Comparison of ENCODE assay signal across 1 cellular context in the genomic region with DNA sequence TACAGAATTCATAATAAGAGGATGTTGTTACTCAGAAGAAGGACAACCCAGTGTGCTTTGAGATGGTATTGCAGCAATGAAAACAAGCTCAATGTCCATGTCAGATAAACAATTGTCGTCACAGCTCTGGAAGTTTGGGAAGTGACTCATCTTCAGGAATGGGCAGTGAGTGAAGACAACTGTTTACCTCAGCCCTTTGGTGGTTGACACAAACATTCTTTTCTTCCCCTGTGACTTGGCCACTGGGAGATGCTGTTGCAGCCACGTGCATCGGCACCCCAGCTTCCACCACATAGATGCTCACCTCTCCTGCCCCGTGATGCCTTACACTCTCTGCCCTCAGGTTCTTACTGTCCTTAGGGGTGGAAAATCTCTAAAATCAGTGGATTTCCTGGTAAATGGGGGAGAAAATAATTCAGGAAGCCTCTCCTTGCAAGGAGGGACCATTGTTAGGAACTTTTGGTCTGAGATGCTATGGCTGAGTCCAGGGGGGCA.
TF ChIP-seq lines count a peak whose summit lies in the region.

No MANE protein-coding gene starts in this region.

TF ChIP-seq in A549, 52 proteins besides CTCF, POLR2A, EP300 and RAD21 (continued from another document):
- TF ChIP-seq, protein P1, sequence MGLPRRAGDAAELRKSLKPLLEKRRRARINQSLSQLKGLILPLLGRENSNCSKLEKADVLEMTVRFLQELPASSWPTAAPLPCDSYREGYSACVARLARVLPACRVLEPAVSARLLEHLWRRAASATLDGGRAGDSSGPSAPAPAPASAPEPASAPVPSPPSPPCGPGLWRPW (IDR thresholded peaks at IDR 0.05) = peak; percentile 44; the same call in 1 of the 2 replicates
- no peak for TF ChIP-seq HOXB5 (CRISPR knock-in tag; IDR thresholded peaks at IDR 0.05)
- TF ChIP-seq, protein P2, sequence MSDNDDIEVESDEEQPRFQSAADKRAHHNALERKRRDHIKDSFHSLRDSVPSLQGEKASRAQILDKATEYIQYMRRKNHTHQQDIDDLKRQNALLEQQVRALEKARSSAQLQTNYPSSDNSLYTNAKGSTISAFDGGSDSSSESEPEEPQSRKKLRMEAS (IDR thresholded peaks at IDR 0.05) = peak; percentile 98
- TF ChIP-seq PHF8 (IDR thresholded peaks at IDR 0.05; ENCODE audit: borderline replicate concordance, low read depth) = no peak
- TF ChIP-seq NR3C1 (IDR thresholded peaks at IDR 0.05) = no peak; the same call in 2 of the 3 replicates
- no peak for TF ChIP-seq ZSCAN20 (CRISPR knock-in tag; IDR thresholded peaks at IDR 0.05)
- TF ChIP-seq, protein P3, sequence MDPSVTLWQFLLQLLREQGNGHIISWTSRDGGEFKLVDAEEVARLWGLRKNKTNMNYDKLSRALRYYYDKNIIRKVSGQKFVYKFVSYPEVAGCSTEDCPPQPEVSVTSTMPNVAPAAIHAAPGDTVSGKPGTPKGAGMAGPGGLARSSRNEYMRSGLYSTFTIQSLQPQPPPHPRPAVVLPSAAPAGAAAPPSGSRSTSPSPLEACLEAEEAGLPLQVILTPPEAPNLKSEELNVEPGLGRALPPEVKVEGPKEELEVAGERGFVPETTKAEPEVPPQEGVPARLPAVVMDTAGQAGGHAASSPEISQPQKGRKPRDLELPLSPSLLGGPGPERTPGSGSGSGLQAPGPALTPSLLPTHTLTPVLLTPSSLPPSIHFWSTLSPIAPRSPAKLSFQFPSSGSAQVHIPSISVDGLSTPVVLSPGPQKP (IDR thresholded peaks at IDR 0.05; ENCODE audit: low read depth, low read length) = no peak
- TF ChIP-seq POLR2AphosphoS2 (conservative IDR thresholded peaks at IDR 0.05; ENCODE audit: low read length) = no peak
- peak; percentile 94 for TF ChIP-seq FOSL2 (IDR thresholded peaks at IDR 0.05)
- TF ChIP-seq FOSL2 (CRISPR knock-in tag; IDR thresholded peaks at IDR 0.05) = peak; percentile 99
- TF ChIP-seq SREBF2 (IDR thresholded peaks at IDR 0.05) = no peak
- peak; percentile 89 for TF ChIP-seq FOXS1 (CRISPR knock-in tag; IDR thresholded peaks at IDR 0.05)
- TF ChIP-seq NFE2L2 (conservative IDR thresholded peaks at IDR 0.05; ENCODE audit: low read length) = no peak
- TF ChIP-seq, protein P4, sequence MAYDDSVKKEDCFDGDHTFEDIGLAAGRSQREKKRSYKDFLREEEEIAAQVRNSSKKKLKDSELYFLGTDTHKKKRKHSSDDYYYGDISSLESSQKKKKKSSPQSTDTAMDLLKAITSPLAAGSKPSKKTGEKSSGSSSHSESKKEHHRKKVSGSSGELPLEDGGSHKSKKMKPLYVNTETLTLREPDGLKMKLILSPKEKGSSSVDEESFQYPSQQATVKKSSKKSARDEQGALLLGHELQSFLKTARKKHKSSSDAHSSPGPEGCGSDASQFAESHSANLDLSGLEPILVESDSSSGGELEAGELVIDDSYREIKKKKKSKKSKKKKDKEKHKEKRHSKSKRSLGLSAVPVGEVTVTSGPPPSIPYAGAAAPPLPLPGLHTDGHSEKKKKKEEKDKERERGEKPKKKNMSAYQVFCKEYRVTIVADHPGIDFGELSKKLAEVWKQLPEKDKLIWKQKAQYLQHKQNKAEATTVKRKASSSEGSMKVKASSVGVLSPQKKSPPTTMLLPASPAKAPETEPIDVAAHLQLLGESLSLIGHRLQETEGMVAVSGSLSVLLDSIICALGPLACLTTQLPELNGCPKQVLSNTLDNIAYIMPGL (CRISPR knock-in tag; IDR thresholded peaks at IDR 0.05; ENCODE audit: borderline replicate concordance) = no peak
- peak; percentile 96 for TF ChIP-seq GATA3 (IDR thresholded peaks at IDR 0.05; ENCODE audit: borderline replicate concordance)
- no peak for TF ChIP-seq EHMT2 (IDR thresholded peaks at IDR 0.05; ENCODE audit: low read depth)
- TF ChIP-seq, protein P5, sequence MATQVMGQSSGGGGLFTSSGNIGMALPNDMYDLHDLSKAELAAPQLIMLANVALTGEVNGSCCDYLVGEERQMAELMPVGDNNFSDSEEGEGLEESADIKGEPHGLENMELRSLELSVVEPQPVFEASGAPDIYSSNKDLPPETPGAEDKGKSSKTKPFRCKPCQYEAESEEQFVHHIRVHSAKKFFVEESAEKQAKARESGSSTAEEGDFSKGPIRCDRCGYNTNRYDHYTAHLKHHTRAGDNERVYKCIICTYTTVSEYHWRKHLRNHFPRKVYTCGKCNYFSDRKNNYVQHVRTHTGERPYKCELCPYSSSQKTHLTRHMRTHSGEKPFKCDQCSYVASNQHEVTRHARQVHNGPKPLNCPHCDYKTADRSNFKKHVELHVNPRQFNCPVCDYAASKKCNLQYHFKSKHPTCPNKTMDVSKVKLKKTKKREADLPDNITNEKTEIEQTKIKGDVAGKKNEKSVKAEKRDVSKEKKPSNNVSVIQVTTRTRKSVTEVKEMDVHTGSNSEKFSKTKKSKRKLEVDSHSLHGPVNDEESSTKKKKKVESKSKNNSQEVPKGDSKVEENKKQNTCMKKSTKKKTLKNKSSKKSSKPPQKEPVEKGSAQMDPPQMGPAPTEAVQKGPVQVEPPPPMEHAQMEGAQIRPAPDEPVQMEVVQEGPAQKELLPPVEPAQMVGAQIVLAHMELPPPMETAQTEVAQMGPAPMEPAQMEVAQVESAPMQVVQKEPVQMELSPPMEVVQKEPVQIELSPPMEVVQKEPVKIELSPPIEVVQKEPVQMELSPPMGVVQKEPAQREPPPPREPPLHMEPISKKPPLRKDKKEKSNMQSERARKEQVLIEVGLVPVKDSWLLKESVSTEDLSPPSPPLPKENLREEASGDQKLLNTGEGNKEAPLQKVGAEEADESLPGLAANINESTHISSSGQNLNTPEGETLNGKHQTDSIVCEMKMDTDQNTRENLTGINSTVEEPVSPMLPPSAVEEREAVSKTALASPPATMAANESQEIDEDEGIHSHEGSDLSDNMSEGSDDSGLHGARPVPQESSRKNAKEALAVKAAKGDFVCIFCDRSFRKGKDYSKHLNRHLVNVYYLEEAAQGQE (IDR thresholded peaks at IDR 0.05) = no peak
- peak; percentile 95 to 97 for TF ChIP-seq JUN (IDR thresholded peaks at IDR 0.05)
- peak; percentile 68 for TF ChIP-seq SMC3 (IDR thresholded peaks at IDR 0.05)
- TF ChIP-seq RNF2 (IDR thresholded peaks at IDR 0.05; ENCODE audit: borderline replicate concordance, low read depth) = no peak
- TF ChIP-seq ZFP36 (IDR thresholded peaks at IDR 0.05; ENCODE audit: borderline replicate concordance, partially characterized antibody) = no peak
- TF ChIP-seq, protein P6, sequence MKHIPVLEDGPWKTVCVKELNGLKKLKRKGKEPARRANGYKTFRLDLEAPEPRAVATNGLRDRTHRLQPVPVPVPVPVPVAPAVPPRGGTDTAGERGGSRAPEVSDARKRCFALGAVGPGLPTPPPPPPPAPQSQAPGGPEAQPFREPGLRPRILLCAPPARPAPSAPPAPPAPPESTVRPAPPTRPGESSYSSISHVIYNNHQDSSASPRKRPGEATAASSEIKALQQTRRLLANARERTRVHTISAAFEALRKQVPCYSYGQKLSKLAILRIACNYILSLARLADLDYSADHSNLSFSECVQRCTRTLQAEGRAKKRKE (CRISPR knock-in tag; IDR thresholded peaks at IDR 0.05; ENCODE audit: low read depth) = no peak
- TF ChIP-seq MAFK (IDR thresholded peaks at IDR 0.05; ENCODE audit: partially characterized antibody) = peak; percentile 35
- TF ChIP-seq, protein P7, sequence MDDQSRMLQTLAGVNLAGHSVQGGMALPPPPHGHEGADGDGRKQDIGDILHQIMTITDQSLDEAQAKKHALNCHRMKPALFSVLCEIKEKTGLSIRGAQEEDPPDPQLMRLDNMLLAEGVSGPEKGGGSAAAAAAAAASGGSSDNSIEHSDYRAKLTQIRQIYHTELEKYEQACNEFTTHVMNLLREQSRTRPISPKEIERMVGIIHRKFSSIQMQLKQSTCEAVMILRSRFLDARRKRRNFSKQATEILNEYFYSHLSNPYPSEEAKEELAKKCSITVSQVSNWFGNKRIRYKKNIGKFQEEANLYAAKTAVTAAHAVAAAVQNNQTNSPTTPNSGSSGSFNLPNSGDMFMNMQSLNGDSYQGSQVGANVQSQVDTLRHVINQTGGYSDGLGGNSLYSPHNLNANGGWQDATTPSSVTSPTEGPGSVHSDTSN (IDR thresholded peaks at IDR 0.05) = 0 out of 2 replicates have a peak, but pooled peaks have one; percentile 21
